ENCODE assay signal across 8 cellular contexts in the genomic region with DNA sequence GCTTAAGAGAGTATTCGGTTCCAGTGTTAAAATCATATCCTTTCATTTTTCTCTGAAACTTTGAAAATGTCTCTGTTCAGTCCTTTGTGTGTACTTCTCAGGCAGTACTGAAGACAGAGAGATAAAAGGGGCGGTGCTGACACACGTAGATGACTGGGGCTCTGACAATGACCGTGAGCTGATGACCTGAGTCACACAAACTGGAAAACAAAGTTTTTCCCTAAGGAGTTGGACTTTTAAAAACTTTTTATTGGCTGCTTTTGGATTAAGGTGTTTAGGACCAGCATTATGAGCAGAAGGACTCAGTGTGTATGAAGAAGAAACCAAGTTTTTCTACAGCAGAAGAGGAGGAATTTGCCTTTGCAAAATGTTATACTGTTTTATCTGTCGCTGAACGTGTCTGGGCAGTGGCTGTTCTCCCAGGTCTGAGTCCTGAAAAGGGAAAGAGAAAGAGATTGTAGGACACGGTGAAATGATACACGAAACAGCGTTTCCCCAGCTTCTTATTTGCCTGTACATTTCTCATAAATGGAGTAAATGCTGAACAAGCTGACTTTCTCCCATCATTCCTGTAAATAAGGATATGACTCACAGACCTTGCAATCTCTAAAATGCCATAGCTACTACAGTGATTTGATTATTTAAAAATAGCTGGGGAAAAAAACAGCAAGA. TPM values are rescaled to one million over a fixed set of nuclear protein-coding genes. Genes with fewer than 3 reads are reported as not detected.
A peak's percentile ranks its signal among the peaks of the same experiment; 100 is the strongest.
DNase-seq lines count a peak whose midpoint lies in the region; ATAC-seq and TF ChIP-seq lines count a peak whose summit lies in the region.

No MANE protein-coding gene starts in this region.

- H3K4me1 ChIP-seq in Peyer's patch (peaks cover 0 to 27% (median 8%) of the 10 kb centered on the region in 4 donors), ovary (ENCODE audit: insufficient read depth) (peaks cover 6% of the 10 kb centered on the region)

- H3K9me3 Mint-ChIP-seq in activated CD4-positive, alpha-beta T cell treated with anti-CD3 and anti-CD28 coated beads for 36 hours (ENCODE audit: low read depth), result no peaks in the 10 kb centered on the region

- peak; percentile 30 for DNase-seq in activated CD4-positive, alpha-beta T cell treated with anti-CD3 and anti-CD28 coated beads for 36 hours
- no peak for DNase-seq in activated CD4-positive, alpha-beta T cell treated with anti-CD3 and anti-CD28 coated beads, Interleukin-2, amount 50 U/mL, for 48 hours
- DNase-seq in Peyer's patch, result peak in 1 of 3 donors; percentile 70
- DNase-seq in ovary, result peak in 1 of 5 donors; percentile 26
- no peak for DNase-seq in occipital lobe (lab: John Stamatoyannopoulos, UW)
- no peak for DNase-seq in activated CD8-positive, alpha-beta memory T cell treated with anti-CD3 and anti-CD28 coated beads for 24 hours

- H3K4me3 Mint-ChIP-seq in activated CD4-positive, alpha-beta T cell treated with anti-CD3 and anti-CD28 coated beads for 36 hours, result peak overlapping the region; percentile 53

- no peaks in the 10 kb centered on the region for H3K36me3 Mint-ChIP-seq in activated CD4-positive, alpha-beta T cell treated with anti-CD3 and anti-CD28 coated beads for 36 hours (ENCODE audit: low read depth)

- H3K27me3 ChIP-seq in Peyer's patch, result no peaks in the 10 kb centered on the region
- no peaks in the 10 kb centered on the region for H3K27me3 ChIP-seq in ovary

- no peaks in the 10 kb centered on the region for H3K27me3 Mint-ChIP-seq in activated CD4-positive, alpha-beta T cell treated with anti-CD3 and anti-CD28 coated beads for 36 hours

- peak; percentile 48 for TF ChIP-seq EP300 in ovary (IDR thresholded peaks at IDR 0.05)

- TF ChIP-seq CTCF in Peyer's patch (IDR thresholded peaks at IDR 0.05) (no peak), ovary (IDR thresholded peaks at IDR 0.05) (no peak)

- H3K9me3 ChIP-seq in Peyer's patch (no peaks in the 10 kb centered on the region), ovary (no peaks in the 10 kb centered on the region)

- no peaks in the 10 kb centered on the region for H3K36me3 ChIP-seq in Peyer's patch
- H3K36me3 ChIP-seq in ovary, result no peaks in the 10 kb centered on the region

- CTCF ChIA-PET in activated CD4-positive, alpha-beta T cell treated with anti-CD3 and anti-CD28 coated beads for 36 hours (lab: Charles Lee), result interaction anchor here (0.6 to 1.3 kb wide), 6 partner anchors 12 to 618 kb away, joined by 3 to 4 read pairs (median 3); no protein-coding TSS in a partner anchor

- peak overlapping the region; percentile 90 for H3K27ac Mint-ChIP-seq in activated CD4-positive, alpha-beta T cell treated with anti-CD3 and anti-CD28 coated beads for 36 hours

- H3K4me3 ChIP-seq in Peyer's patch (peak overlapping the region in 3 of 4 donors; percentile 7 to 40 (median 32)), ovary (peak overlapping the region; percentile 31)

- intact Hi-C loops in activated CD4-positive, alpha-beta T cell treated with anti-CD3 and anti-CD28 coated beads for 36 hours (cut with DNase I, micrococcal nuclease), result loop anchor here in 1 of 2 experiments (1.0 to 5.0 kb wide), 3 partner anchors 14 to 118 kb away; no protein-coding TSS in a partner anchor
- intact Hi-C loops in ovary (cut with DNase I), result no loop called here

- ATAC-seq in activated CD4-positive, alpha-beta T cell treated with anti-CD3 and anti-CD28 coated beads for 36 hours, result peak; percentile 85
- ATAC-seq in esophagus mucosa (peak; percentile 84), HG03108 (IDR thresholded peaks at IDR 0.05; ENCODE audit: unreplicated experiment) (no peak)

- TF ChIP-seq POLR2A in Peyer's patch (IDR thresholded peaks at IDR 0.05) (no peak), ovary (IDR thresholded peaks at IDR 0.05) (no peak)

- H3K27ac ChIP-seq in Peyer's patch (peak overlapping the region; percentile 48 to 81 (median 71)), ovary (peak overlapping the region in 1 of 2 donors; percentile 66)

- POLR2A ChIA-PET in activated CD4-positive, alpha-beta T cell treated with anti-CD3 and anti-CD28 coated beads for 36 hours (lab: Charles Lee), result interaction anchor here (0.9 kb wide), 1 partner anchor 118 kb away, joined by 4 read pairs; no protein-coding TSS in a partner anchor

- peaks cover 17% of the 10 kb centered on the region for H3K4me1 Mint-ChIP-seq in activated CD4-positive, alpha-beta T cell treated with anti-CD3 and anti-CD28 coated beads for 36 hours

- WGBS in ovary, 3 donors, result 3 to 6% (median 4%) methylated on average over 9 of the region's 9 CpGs

RNA-seq across cellular contexts. Expression of gene MAP3K7CL, which starts 51.5 kb away (rescaled TPM):
- total RNA-seq in activated CD4-positive, alpha-beta T cell treated with anti-CD3 and anti-CD28 coated beads for 36 hours, result 1 to 10 TPM; 4.9 to 5.6 TPM
- total RNA-seq in Peyer's patch (10 to 100 TPM in 1 of 4 donors, 1 to 10 TPM in 3; 4.9 to 17.3 (median 6.6) TPM), esophagus mucosa (3.1 TPM), ovary (1 to 10 TPM; 3.0 to 8.6 (median 4.4) TPM), occipital lobe (1.6 TPM)
- 10 to 100 TPM in 1 of 2 donors, 1 to 10 TPM in 1; 7.9 to 18.6 TPM for polyA plus RNA-seq in ovary
